ENCODE assay signal across 13 cellular contexts in the genomic region with DNA sequence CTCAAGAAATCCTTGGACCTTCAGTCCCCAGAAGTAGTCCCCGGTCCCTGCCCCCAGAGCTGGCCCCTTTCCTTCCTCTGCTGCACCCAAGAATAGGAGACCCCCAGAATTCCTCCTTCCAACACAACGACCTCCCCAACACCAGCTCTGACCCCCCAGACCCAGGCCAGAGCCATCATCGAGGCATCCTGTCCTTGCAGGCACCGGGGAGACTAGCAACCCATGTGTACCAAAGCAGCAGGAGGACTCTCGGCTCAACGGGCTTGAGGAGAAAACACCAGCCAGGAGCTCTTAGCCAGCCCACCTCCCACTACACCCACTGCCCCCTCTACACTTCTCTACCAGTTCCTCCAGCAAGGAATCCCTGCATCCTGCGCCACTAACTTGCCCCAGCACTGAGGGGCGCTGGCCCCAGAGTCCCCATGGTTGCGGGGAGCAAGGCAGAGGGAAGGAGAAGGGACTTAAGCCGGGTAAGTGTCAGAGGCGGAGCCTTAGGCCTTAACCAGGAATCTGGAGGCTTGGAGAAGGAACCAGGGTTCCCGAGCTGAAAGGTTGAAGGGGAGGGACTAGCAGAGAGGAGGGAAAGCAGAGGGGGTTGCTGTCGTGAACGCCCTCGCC. TPM values are rescaled to one million over a fixed set of nuclear protein-coding genes. Genes with fewer than 3 reads are reported as not detected.
DNase-seq lines count a peak whose midpoint lies in the region; ATAC-seq and TF ChIP-seq lines count a peak whose summit lies in the region.
"Had no signal": no experiment of that assay in that cellular context is flagged by ENCODE, and none has a peak within 500 bp of the region (broad histone marks: within the 10 kb centered on the region; RNA-seq: fewer than 3 reads in every experiment).

No MANE protein-coding gene starts in this region.

- no peak for DNase-seq in caudate nucleus (lab: John Stamatoyannopoulos, UW)
- DNase-seq in memory B cell (ENCODE audit: low spot score in 2 of 2) = no peak
- DNase-seq in spleen = peak; percentile 61
- no peak for DNase-seq in foreskin keratinocyte
- DNase-seq in stimulated activated naive CD4-positive, alpha-beta T cell treated with Interleukin-2 at 50 U/mL for 16 hours (lab: John Stamatoyannopoulos, UW) = no peak
- DNase-seq in stimulated activated CD4-positive, alpha-beta T cell treated with anti-CD3 and anti-CD28 coated beads, Interleukin-4, amount 100 ng/mL, for 24 hours = no peak
- DNase-seq: activated CD4-positive, alpha-beta T cell treated with anti-CD3 and anti-CD28 coated beads, Interleukin-2, amount 50 U/mL, for 1 hour; NCI-H2081 treated with DMSO at 0.1 percent for 48 hours; stimulated activated CD4-positive, alpha-beta T cell treated with anti-CD3 and anti-CD28 coated beads, Interleukin-2, amount 100 ng/mL, for 48 hours had no signal

- no peak for ATAC-seq in memory B cell (ENCODE audit: low read depth)
- ATAC-seq in foreskin keratinocyte = no peak
- ATAC-seq: stimulated activated naive CD8-positive, alpha-beta T cell treated with anti-CD3 and anti-CD28 coated beads, Interleukin-15, Interleukin-2, amounts not matched to agents 100 U/mL and 50 U/mL, for 24 hours had no signal

- peak overlapping the region; percentile 68 for H3K4me3 Mint-ChIP-seq in memory B cell

- H3K36me3 ChIP-seq in HUES64 (ENCODE audit: insufficient read depth, low read length) = no peaks in the 10 kb centered on the region
- no peaks in the 10 kb centered on the region for H3K36me3 ChIP-seq in spleen
- H3K36me3 ChIP-seq: prostate gland had no signal

- H3K4me1 Mint-ChIP-seq in memory B cell = peaks cover 21% of the 10 kb centered on the region

- H3K27me3 Mint-ChIP-seq in memory B cell = peaks cover 13% of the 10 kb centered on the region

- 26% methylated on average over 15 of the region's 15 CpGs for WGBS in HUES64
- 29 to 42% (median 40%) methylated on average over 15 of the region's 15 CpGs for WGBS in spleen, 5 donors

- H3K4me1 ChIP-seq in HUES64 (ENCODE audit: insufficient read depth, low read length) (0 out of 2 replicates have a peak, but pooled peaks cover 6% of the 10 kb centered on the region), spleen (peaks cover 21 to 55% (median 46%) of the 10 kb centered on the region in 6 donors), foreskin keratinocyte (no peaks in the 10 kb centered on the region)

- H3K27ac Mint-ChIP-seq in memory B cell = no peak overlapping the region

- H3K27me3 ChIP-seq in HUES64 (ENCODE audit: insufficient read depth, low read length) (peaks cover 78% of the 10 kb centered on the region), spleen (replicated peaks in 1 of 7) (peaks cover 10 to 60% (median 51%) of the 10 kb centered on the region in 7 donors), foreskin keratinocyte (peaks cover 72% of the 10 kb centered on the region)

- H3K9me3 ChIP-seq in HUES64 (ENCODE audit: insufficient read depth, low read depth, low read length) (no peaks in the 10 kb centered on the region), spleen (no peaks in the 10 kb centered on the region)
- H3K9me3 ChIP-seq: Caco-2, prostate gland had no signal

- H3K9me3 Mint-ChIP-seq in memory B cell = no peaks in the 10 kb centered on the region

- H3K9ac ChIP-seq in HUES64 (ENCODE audit: low read depth, low read length) = no peak overlapping the region

- intact Hi-C loops in spleen (cut with DNase I; ENCODE audit: low total_unique reads) = no loop called here

- no peak overlapping the region for H3K27ac ChIP-seq in HUES64 (ENCODE audit: low read depth, low read length)
- H3K27ac ChIP-seq in caudate nucleus (ENCODE audit: low read depth, low read length) = peak overlapping the region; percentile 58
- H3K27ac ChIP-seq in spleen = no peak overlapping the region
- H3K27ac ChIP-seq in foreskin keratinocyte = no peak overlapping the region
- H3K27ac ChIP-seq: prostate gland had no signal

- no peak for TF ChIP-seq POLR2A in spleen (IDR thresholded peaks at IDR 0.05)

- H3K4me3 ChIP-seq in HUES64 (ENCODE audit: low read length) (peak overlapping the region; percentile 55), spleen (peak overlapping the region in 3 of 8 donors; percentile 5 to 49 (median 14))

- no peaks in the 10 kb centered on the region for H3K36me3 Mint-ChIP-seq in memory B cell

- TF ChIP-seq CTCF in spleen (IDR thresholded peaks at IDR 0.05 in 8 of 11, conservative IDR thresholded peaks at IDR 0.05 in 3 of 11) (no peak), foreskin keratinocyte (conservative IDR thresholded peaks at IDR 0.05) (no peak)

RNA-seq across cellular contexts. Expression of a gene that starts 3.9 kb away (rescaled TPM):
- polyA plus RNA-seq in HUES64 (2013, experiment 1 of 2) = 0.40 TPM
- 0.19 TPM for polyA plus RNA-seq in HUES64 (2013, experiment 2 of 2)
- total RNA-seq in spleen (under 1 TPM in 4 of 7 donors, not detected in 3; 0.10 to 0.42 (median 0.17) TPM), foreskin keratinocyte (not detected in 2 replicates)
- polyA plus RNA-seq in spleen (under 1 TPM in 2 of 3 donors, not detected in 1; 0.06 to 0.18 TPM), foreskin keratinocyte (not detected in 2 replicates)
